17 cellular contexts compared by ENCODE assay signal in the genomic region with DNA sequence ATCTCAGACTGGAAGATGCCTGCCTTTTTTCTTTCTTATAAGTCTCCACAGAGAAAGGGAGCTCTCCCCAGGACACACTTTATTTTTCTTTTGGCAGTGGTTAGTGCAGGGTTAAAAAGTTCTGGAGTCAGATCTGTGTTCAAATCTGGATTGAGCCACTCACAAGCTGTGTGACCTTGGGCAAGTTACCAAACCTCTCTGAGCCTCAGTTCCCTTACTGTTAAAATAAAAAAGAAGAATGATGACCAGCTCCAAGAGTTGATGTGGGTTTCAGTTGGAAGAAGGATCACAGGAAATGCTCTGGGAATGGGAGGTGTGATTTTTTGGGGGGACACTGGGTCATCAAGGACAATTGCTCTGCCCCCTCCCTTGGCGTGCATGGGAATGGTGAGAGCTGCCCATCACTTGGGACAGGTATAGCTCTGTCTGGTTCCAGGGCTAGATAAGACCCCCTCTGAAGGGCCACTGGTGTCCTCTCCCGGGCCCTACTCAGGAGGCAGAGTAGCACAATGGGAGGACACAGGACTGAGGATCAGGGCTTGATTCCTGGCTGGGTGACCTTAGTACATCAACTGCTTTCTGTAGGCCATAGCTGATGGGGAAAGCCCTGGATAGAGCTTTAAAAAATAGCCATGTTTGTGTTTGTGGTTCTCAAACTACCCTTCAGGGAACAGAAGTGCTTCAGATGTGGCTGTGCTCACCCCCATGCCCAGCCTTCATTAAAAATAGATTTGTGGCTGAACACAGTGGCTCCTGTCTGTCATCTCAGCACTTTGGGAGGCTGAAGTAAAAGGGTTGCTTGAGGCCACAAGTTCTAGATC.
"Had no signal": no experiment of that assay in that cellular context is flagged by ENCODE, and none has a peak within 500 bp of the region (broad histone marks: within the 10 kb centered on the region; RNA-seq: fewer than 3 reads in every experiment).

No MANE protein-coding gene starts in this region.

- H2AFZ ChIP-seq: hepatocyte had no signal

- H3K9me3 Mint-ChIP-seq: activated CD8-positive, alpha-beta T cell treated with anti-CD3 and anti-CD28 coated beads for 36 hours; activated T-helper 1 cell treated with anti-CD3 and anti-CD28 coated beads, Interleukin-12 subunit alpha, Interleukin-12 subunit beta, Interleukin-2, Interleukin-4 antibody, amounts not matched to agents 30 ng/mL and 10 ng/mL and 1 ng/mL, durations not matched to agents 14 hours and 24 hours and 36 hours; dendritic cell treated with granulocyte-macrophage colony-stimulating factor and Interleukin-4, amounts not matched to agents 40 ng/mL and 50 ng/mL, for 4 days; naive B cell had no signal

- H3K27ac ChIP-seq: hepatocyte, spleen, upper lobe of left lung, VCaP had no signal

- ATAC-seq: activated CD8-positive, alpha-beta T cell treated with anti-CD3 and anti-CD28 coated beads for 36 hours; left ventricle myocardium superior; stimulated activated naive B cell treated with anti-CD40 and anti-IgM and Interleukin-4, amounts not matched to agents 10 μg/mL and 1 μg/mL and 100 μg/mL, for 72 hours had no signal

- H3K4me3 ChIP-seq: hepatocyte, spleen, upper lobe of left lung had no signal

- H3K27me3 Mint-ChIP-seq: activated CD8-positive, alpha-beta T cell treated with anti-CD3 and anti-CD28 coated beads for 36 hours; stimulated activated naive B cell treated with anti-CD40 and anti-IgM and Interleukin-4, amounts not matched to agents 10 μg/mL and 1 μg/mL and 100 μg/mL, for 72 hours had no signal

- H3K9me3 ChIP-seq: spleen, upper lobe of left lung had no signal

- H3K4me1 ChIP-seq: spleen, upper lobe of left lung had no signal

- H3K27ac Mint-ChIP-seq: activated CD8-positive, alpha-beta T cell treated with anti-CD3 and anti-CD28 coated beads for 36 hours; activated T-helper 1 cell treated with anti-CD3 and anti-CD28 coated beads, Interleukin-12 subunit alpha, Interleukin-12 subunit beta, Interleukin-2, Interleukin-4 antibody, amounts not matched to agents 30 ng/mL and 10 ng/mL and 1 ng/mL, durations not matched to agents 14 hours and 24 hours and 36 hours; dendritic cell treated with granulocyte-macrophage colony-stimulating factor and Interleukin-4, amounts not matched to agents 40 ng/mL and 50 ng/mL, for 4 days; naive B cell; stimulated activated naive B cell treated with anti-CD40 and anti-IgM and Interleukin-4, amounts not matched to agents 10 μg/mL and 1 μg/mL and 100 μg/mL, for 72 hours had no signal

- H3K4me2 ChIP-seq: hepatocyte had no signal

- DNase-seq: activated CD8-positive, alpha-beta memory T cell treated with anti-CD3 and anti-CD28 coated beads, Interleukin-2, amount 50 U/mL, for 4 hours; activated CD8-positive, alpha-beta T cell treated with anti-CD3 and anti-CD28 coated beads for 36 hours; activated naive CD4-positive, alpha-beta T cell treated with Interleukin-2 at 50 U/mL for 16 hours; central memory CD4-positive, alpha-beta T cell; kidney; left ventricle myocardium superior; naive B cell; posterior cingulate gyrus; spleen; stimulated activated CD4-positive, alpha-beta T cell treated with anti-CD3 and anti-CD28 coated beads, Interleukin-1b, Interleukin-23, amount 100 ng/mL, for 48 hours; stimulated activated naive B cell treated with anti-CD40 and anti-IgM and Interleukin-4, amounts not matched to agents 10 μg/mL and 1 μg/mL and 100 μg/mL, for 72 hours; T-helper 1 cell; upper lobe of left lung had no signal

- H3K4me3 Mint-ChIP-seq: activated CD8-positive, alpha-beta T cell treated with anti-CD3 and anti-CD28 coated beads for 36 hours; activated T-helper 1 cell treated with anti-CD3 and anti-CD28 coated beads, Interleukin-12 subunit alpha, Interleukin-12 subunit beta, Interleukin-2, Interleukin-4 antibody, amounts not matched to agents 30 ng/mL and 10 ng/mL and 1 ng/mL, durations not matched to agents 14 hours and 24 hours and 36 hours; dendritic cell treated with granulocyte-macrophage colony-stimulating factor and Interleukin-4, amounts not matched to agents 40 ng/mL and 50 ng/mL, for 4 days; naive B cell; stimulated activated naive B cell treated with anti-CD40 and anti-IgM and Interleukin-4, amounts not matched to agents 10 μg/mL and 1 μg/mL and 100 μg/mL, for 72 hours had no signal

- H3K36me3 ChIP-seq: upper lobe of left lung had no signal

- H3K27me3 ChIP-seq: hepatocyte, spleen, upper lobe of left lung had no signal

- FAIRE-seq: kidney had no signal

- H3K4me1 Mint-ChIP-seq: naive B cell; stimulated activated naive B cell treated with anti-CD40 and anti-IgM and Interleukin-4, amounts not matched to agents 10 μg/mL and 1 μg/mL and 100 μg/mL, for 72 hours had no signal

- H3K79me2 ChIP-seq: hepatocyte had no signal
